Comparison of ENCODE assay signal across 16 cellular contexts in genomic region chr1:226304291-226304955, GRCh38.
"Had no signal": no experiment of that assay in that cellular context is flagged by ENCODE, and none has a peak within 500 bp of the region (broad histone marks: within the 10 kb centered on the region; RNA-seq: fewer than 3 reads in every experiment).

No MANE protein-coding gene starts in this region.

- H3K9me3 Mint-ChIP-seq: activated CD4-positive, alpha-beta memory T cell treated with anti-CD3 and anti-CD28 coated beads for 36 hours; naive thymus-derived CD8-positive, alpha-beta T cell had no signal

- H3K4me3 Mint-ChIP-seq: activated CD4-positive, alpha-beta memory T cell treated with anti-CD3 and anti-CD28 coated beads for 36 hours; naive thymus-derived CD8-positive, alpha-beta T cell had no signal

- ATAC-seq: naive thymus-derived CD8-positive, alpha-beta T cell; SK-N-SH treated with all-trans-retinoic acid at 6 μM for 48 hours; upper lobe of right lung had no signal

- H3K27me3 ChIP-seq: ascending aorta, esophagus muscularis mucosa, sigmoid colon, upper lobe of right lung had no signal

- DNase-seq: activated CD4-positive, alpha-beta memory T cell treated with anti-CD3 and anti-CD28 coated beads for 36 hours; activated CD4-positive, CD25-positive, alpha-beta regulatory T cell treated with anti-CD3 and anti-CD28 coated beads, Interleukin-2, amount 50 U/mL, for 72 hours; activated T-cell treated with anti-CD3 and anti-CD28 coated beads, Interleukin-2, amount 50 U/mL, for 48 hours; glutamatergic neuron; kidney; midbrain; naive thymus-derived CD8-positive, alpha-beta T cell; occipital lobe; sigmoid colon; stimulated activated CD4-positive, alpha-beta T cell treated with anti-CD3 and anti-CD28 coated beads, Interleukin-12 subunit alpha, Interleukin-12 subunit beta, amount 100 ng/mL, for 4 hours; stimulated activated naive CD4-positive, alpha-beta T cell treated with Interleukin-2 at 50 U/mL for 16 hours; upper lobe of right lung had no signal

- H3K4me1 ChIP-seq: prostate gland had no signal

- H3K27me3 Mint-ChIP-seq: activated CD4-positive, alpha-beta memory T cell treated with anti-CD3 and anti-CD28 coated beads for 36 hours; naive thymus-derived CD8-positive, alpha-beta T cell had no signal

- H3K36me3 ChIP-seq: ascending aorta, prostate gland, sigmoid colon had no signal

- H3K27ac Mint-ChIP-seq: activated CD4-positive, alpha-beta memory T cell treated with anti-CD3 and anti-CD28 coated beads for 36 hours had no signal

- H3K4me3 ChIP-seq: ascending aorta, esophagus muscularis mucosa, prostate gland, sigmoid colon, upper lobe of right lung had no signal

- H3K27ac ChIP-seq: ascending aorta, esophagus muscularis mucosa, prostate gland, sigmoid colon, upper lobe of right lung had no signal
